ENCODE assay signal across 9 cellular contexts in the genomic region with DNA sequence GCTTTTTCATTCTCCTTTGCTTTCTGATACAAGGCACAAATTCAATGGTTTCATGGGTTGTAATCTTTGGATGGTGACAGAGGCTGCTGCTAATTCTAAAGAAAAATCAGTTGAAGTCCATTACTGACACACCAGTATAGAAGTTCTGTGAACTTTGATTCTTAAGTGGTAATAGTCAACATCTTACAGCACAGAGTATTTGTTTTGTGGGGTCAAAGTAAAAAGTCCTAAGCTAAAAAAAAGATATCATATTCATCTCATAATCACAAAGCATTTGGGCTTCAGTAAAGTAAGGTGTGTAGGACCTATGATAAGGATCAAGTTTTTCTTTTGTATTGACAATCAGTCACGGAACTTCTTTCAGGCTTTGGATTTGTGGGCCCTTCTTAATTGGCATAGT. TPM values are rescaled to one million over a fixed set of nuclear protein-coding genes. Genes with fewer than 3 reads are reported as not detected.
DNase-seq lines count a peak whose midpoint lies in the region; ATAC-seq and TF ChIP-seq lines count a peak whose summit lies in the region.
"Had no signal": no experiment of that assay in that cellular context is flagged by ENCODE, and none has a peak within 500 bp of the region (broad histone marks: within the 10 kb centered on the region; RNA-seq: fewer than 3 reads in every experiment).

No MANE protein-coding gene starts in this region.

- no peaks in the 10 kb centered on the region for H4K20me1 ChIP-seq in H9 (ENCODE audit: control insufficient read depth, insufficient read depth, insufficient read length)

- H3K36me3 Mint-ChIP-seq in H9 (ENCODE audit: insufficient read depth in 1 of 3, low read depth in 3 of 3) (peaks cover 4 to 16% (median 14%) of the 10 kb centered on the region in 3 experiments; a peak in 6 of 7 replicates), WTC11 (peaks cover 13% of the 10 kb centered on the region)

- peaks cover 3% of the 10 kb centered on the region for H3K23me2 ChIP-seq in H9 (ENCODE audit: insufficient read length, low read depth, low read length, poor library complexity, severe bottlenecking)

- H3K27me3 ChIP-seq in H9 (ENCODE audit: insufficient read depth, low read length) (no peaks in the 10 kb centered on the region), iPS-18a (ENCODE audit: control insufficient read depth, insufficient read depth, low read length) (no peaks in the 10 kb centered on the region), spleen (replicated peaks in 1 of 7) (no peaks in the 10 kb centered on the region)
- H3K27me3 ChIP-seq: cardiac muscle cell had no signal

- H3K4me3 Mint-ChIP-seq in H9: peak overlapping the region; percentile 83 to 84
- peak overlapping the region; percentile 72 for H3K4me3 Mint-ChIP-seq in WTC11

- no peak overlapping the region for H2AK5ac ChIP-seq in H9 (ENCODE audit: insufficient read length, low read length)

- DNase-seq in H9 (no peak), WTC11 (ENCODE audit: low spot score) (no peak), spleen (no peak), C1 segment of cervical spinal cord (lab: John Stamatoyannopoulos, UW) (no peak), kidney tubule cell (ENCODE audit: low spot score) (no peak)
- DNase-seq: SHP77 treated with DMSO at 0.1 percent for 48 hours had no signal

- no peak overlapping the region for H2BK5ac ChIP-seq in H9 (ENCODE audit: insufficient read length, low read length)

- H4K5ac ChIP-seq in H9 (ENCODE audit: insufficient read length, low read depth, low read length): no peak overlapping the region

- H3K9me3 ChIP-seq in H9 (ENCODE audit: control insufficient read depth, low read depth, low read length) (no peaks in the 10 kb centered on the region), iPS-18a (ENCODE audit: control insufficient read depth, low read depth, low read length) (no peaks in the 10 kb centered on the region), spleen (no peaks in the 10 kb centered on the region)

- no peak overlapping the region for H4K8ac ChIP-seq in H9 (replicated peaks; ENCODE audit: insufficient read length, low read depth, low read length)

- peak overlapping the region; percentile 39 for H3K4me2 ChIP-seq in H9 (ENCODE audit: insufficient read depth, insufficient read length, low read length)

- no peak overlapping the region for H3K27ac Mint-ChIP-seq in H9
- H3K27ac Mint-ChIP-seq in WTC11: no peak overlapping the region

- no peak overlapping the region for H3K56ac ChIP-seq in H9 (ENCODE audit: insufficient read length, low read depth, low read length)

- ATAC-seq in WTC11: no peak
- no peak for ATAC-seq in HG03520 (IDR thresholded peaks at IDR 0.05; ENCODE audit: unreplicated experiment)

- H3K4me3 ChIP-seq in iPS-18a (ENCODE audit: low read length) (peak overlapping the region; percentile 70), spleen (peak overlapping the region in 6 of 8 donors; percentile 62 to 89 (median 80))

- no peaks in the 10 kb centered on the region for H3K27me3 Mint-ChIP-seq in H9 (ENCODE audit: low read depth)
- H3K27me3 Mint-ChIP-seq in WTC11 (ENCODE audit: low read depth): peaks cover 3% of the 10 kb centered on the region; the same call in 1 of the 2 replicates

- no peak overlapping the region for H3T11ph ChIP-seq in H9 (ENCODE audit: low read length)

- POLR2A ChIA-PET in WTC11 (lab: Charles Lee): no interaction called here

- no peak overlapping the region for H3K14ac ChIP-seq in H9 (ENCODE audit: insufficient read depth, low read length)

- no peak overlapping the region for H2BK15ac ChIP-seq in H9 (ENCODE audit: low read depth, low read length)

- intact Hi-C loops in spleen (cut with DNase I; ENCODE audit: low total_unique reads): no loop called here

- no peak overlapping the region for H3K18ac ChIP-seq in H9 (ENCODE audit: insufficient read length, low read depth, low read length)

- WGBS in H9 (ENCODE audit: extremely low coverage, insufficient read length, low lambda C conversion rate): no CpG with 5 or more reads among the region's 1 CpG
- WGBS in spleen, 5 donors: 88 to 97% (median 97%) methylated on average over 1 of the region's 1 CpG

- H3K4me1 ChIP-seq in H9 (ENCODE audit: insufficient read depth, low read length) (no peaks in the 10 kb centered on the region), iPS-18a (ENCODE audit: control insufficient read depth, low read depth, low read length) (peaks cover 4% of the 10 kb centered on the region), spleen (peaks cover 15 to 72% (median 61%) of the 10 kb centered on the region in 6 donors)

- no peak overlapping the region for H3K4ac ChIP-seq in H9 (ENCODE audit: low read depth, low read length)

- H4K91ac ChIP-seq in H9 (ENCODE audit: insufficient read length, low read depth, low read length): no peak overlapping the region

- TF ChIP-seq POLR2A in spleen (IDR thresholded peaks at IDR 0.05): no peak

- H2AFZ ChIP-seq in H9 (ENCODE audit: low read length): no peak overlapping the region

- H3K79me1 ChIP-seq in H9 (ENCODE audit: insufficient read depth, low read depth, low read length, poor library complexity, severe bottlenecking): no peaks in the 10 kb centered on the region

- no peak overlapping the region for H2BK12ac ChIP-seq in H9 (ENCODE audit: insufficient read length, low read depth, low read length)

- no peak overlapping the region for H2BK120ac ChIP-seq in H9 (ENCODE audit: low read depth, low read length, poor library complexity, severe bottlenecking)

- H3K36me3 ChIP-seq in iPS-18a (ENCODE audit: control insufficient read depth, low read depth, low read length) (peaks cover 3% of the 10 kb centered on the region), spleen (peaks cover 0 to 24% (median 6%) of the 10 kb centered on the region in 6 donors)
- H3K36me3 ChIP-seq: cardiac muscle cell had no signal

- no peaks in the 10 kb centered on the region for H3K9me3 Mint-ChIP-seq in H9
- H3K9me3 Mint-ChIP-seq in WTC11: no peaks in the 10 kb centered on the region

- H3K9ac ChIP-seq in H9 (ENCODE audit: extremely low read depth, insufficient read length, low read length): no peak overlapping the region
- H3K9ac ChIP-seq in iPS-18a (ENCODE audit: low read length): no peak overlapping the region

- H3K27ac ChIP-seq in H9 (ENCODE audit: insufficient read length, low read depth, low read length): no peak overlapping the region
- no peak overlapping the region for H3K27ac ChIP-seq in iPS-18a (ENCODE audit: low read length)
- H3K27ac ChIP-seq in spleen: no peak overlapping the region
- H3K27ac ChIP-seq: cardiac muscle cell had no signal

- TF ChIP-seq CTCF in H9 (conservative IDR thresholded peaks at IDR 0.05): no peak
- no peak for TF ChIP-seq CTCF in WTC11 (IDR thresholded peaks at IDR 0.05)
- TF ChIP-seq CTCF in spleen (IDR thresholded peaks at IDR 0.05 in 8 of 11, conservative IDR thresholded peaks at IDR 0.05 in 3 of 11): no peak

- CTCF ChIA-PET in WTC11 (lab: Charles Lee): interaction anchor here (1.3 kb wide), 1 partner anchor 1009 kb away, joined by 3 read pairs; a partner anchor contains a TSS

- H3K4me1 Mint-ChIP-seq in H9 (peaks cover 18 to 20% of the 10 kb centered on the region in 2 experiments), WTC11 (peaks cover 15% of the 10 kb centered on the region)

- H2BK20ac ChIP-seq in H9 (ENCODE audit: low read depth, low read length, poor library complexity, severe bottlenecking): no peak overlapping the region

- no peak overlapping the region for H3K23ac ChIP-seq in H9 (ENCODE audit: insufficient read length, low read depth, low read length)

- H3K79me2 ChIP-seq in H9 (ENCODE audit: insufficient read depth, low read length): no peaks in the 10 kb centered on the region

TF ChIP-seq in WTC11, 78 proteins besides CTCF, POLR2A, EP300 and RAD21 (continues in another document):
- TF ChIP-seq SMAD4 (CRISPR knock-in tag; IDR thresholded peaks at IDR 0.05) (no peak), ZNF219 (CRISPR knock-in tag; IDR thresholded peaks at IDR 0.05; ENCODE audit: borderline replicate concordance) (no peak), TCF7 (CRISPR knock-in tag; IDR thresholded peaks at IDR 0.05; ENCODE audit: low read depth) (no peak), MYBL2 (CRISPR knock-in tag; IDR thresholded peaks at IDR 0.05) (no peak), GRHL2 (CRISPR knock-in tag; IDR thresholded peaks at IDR 0.05; ENCODE audit: insufficient replicate concordance, severe bottlenecking) (no peak)
- TF ChIP-seq, protein P1, sequence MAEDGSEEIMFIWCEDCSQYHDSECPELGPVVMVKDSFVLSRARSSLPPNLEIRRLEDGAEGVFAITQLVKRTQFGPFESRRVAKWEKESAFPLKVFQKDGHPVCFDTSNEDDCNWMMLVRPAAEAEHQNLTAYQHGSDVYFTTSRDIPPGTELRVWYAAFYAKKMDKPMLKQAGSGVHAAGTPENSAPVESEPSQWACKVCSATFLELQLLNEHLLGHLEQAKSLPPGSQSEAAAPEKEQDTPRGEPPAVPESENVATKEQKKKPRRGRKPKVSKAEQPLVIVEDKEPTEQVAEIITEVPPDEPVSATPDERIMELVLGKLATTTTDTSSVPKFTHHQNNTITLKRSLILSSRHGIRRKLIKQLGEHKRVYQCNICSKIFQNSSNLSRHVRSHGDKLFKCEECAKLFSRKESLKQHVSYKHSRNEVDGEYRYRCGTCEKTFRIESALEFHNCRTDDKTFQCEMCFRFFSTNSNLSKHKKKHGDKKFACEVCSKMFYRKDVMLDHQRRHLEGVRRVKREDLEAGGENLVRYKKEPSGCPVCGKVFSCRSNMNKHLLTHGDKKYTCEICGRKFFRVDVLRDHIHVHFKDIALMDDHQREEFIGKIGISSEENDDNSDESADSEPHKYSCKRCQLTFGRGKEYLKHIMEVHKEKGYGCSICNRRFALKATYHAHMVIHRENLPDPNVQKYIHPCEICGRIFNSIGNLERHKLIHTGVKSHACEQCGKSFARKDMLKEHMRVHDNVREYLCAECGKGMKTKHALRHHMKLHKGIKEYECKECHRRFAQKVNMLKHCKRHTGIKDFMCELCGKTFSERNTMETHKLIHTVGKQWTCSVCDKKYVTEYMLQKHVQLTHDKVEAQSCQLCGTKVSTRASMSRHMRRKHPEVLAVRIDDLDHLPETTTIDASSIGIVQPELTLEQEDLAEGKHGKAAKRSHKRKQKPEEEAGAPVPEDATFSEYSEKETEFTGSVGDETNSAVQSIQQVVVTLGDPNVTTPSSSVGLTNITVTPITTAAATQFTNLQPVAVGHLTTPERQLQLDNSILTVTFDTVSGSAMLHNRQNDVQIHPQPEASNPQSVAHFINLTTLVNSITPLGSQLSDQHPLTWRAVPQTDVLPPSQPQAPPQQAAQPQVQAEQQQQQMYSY (CRISPR knock-in tag; IDR thresholded peaks at IDR 0.05): no peak

RNA-seq across cellular contexts. Expression of a gene that starts 1.1 kb away (rescaled TPM):
- total RNA-seq in H9 (2021): 9.7 and 10.1 TPM in 2 replicates
- 5.2 to 6.4 TPM (median 5.8 TPM) in 3 replicates for total RNA-seq in WTC11 (2021)
- 10 to 100 TPM in 3 of 7 donors, 1 to 10 TPM in 4; 7.5 to 16.8 (median 9.5) TPM for total RNA-seq in spleen
- polyA plus RNA-seq in spleen: 1 to 10 TPM; 3.8 to 5.3 (median 4.1) TPM

RNA-seq across cellular contexts. Expression of a gene that starts 1.2 kb away (rescaled TPM):
- total RNA-seq in H9 (2021): 1.3 and 2.5 TPM in 2 replicates
- 1.6 to 1.8 TPM (median 1.7 TPM) in 3 replicates for total RNA-seq in WTC11 (2021)
- total RNA-seq in spleen: 1 to 10 TPM; 3.1 to 5.9 (median 4.1) TPM
- 1 to 10 TPM in 1 of 3 donors, under 1 TPM in 2; 0.77 to 1.3 (median 0.83) TPM for polyA plus RNA-seq in spleen
